Comparison of ENCODE assay signal across 8 cellular contexts in the genomic region with DNA sequence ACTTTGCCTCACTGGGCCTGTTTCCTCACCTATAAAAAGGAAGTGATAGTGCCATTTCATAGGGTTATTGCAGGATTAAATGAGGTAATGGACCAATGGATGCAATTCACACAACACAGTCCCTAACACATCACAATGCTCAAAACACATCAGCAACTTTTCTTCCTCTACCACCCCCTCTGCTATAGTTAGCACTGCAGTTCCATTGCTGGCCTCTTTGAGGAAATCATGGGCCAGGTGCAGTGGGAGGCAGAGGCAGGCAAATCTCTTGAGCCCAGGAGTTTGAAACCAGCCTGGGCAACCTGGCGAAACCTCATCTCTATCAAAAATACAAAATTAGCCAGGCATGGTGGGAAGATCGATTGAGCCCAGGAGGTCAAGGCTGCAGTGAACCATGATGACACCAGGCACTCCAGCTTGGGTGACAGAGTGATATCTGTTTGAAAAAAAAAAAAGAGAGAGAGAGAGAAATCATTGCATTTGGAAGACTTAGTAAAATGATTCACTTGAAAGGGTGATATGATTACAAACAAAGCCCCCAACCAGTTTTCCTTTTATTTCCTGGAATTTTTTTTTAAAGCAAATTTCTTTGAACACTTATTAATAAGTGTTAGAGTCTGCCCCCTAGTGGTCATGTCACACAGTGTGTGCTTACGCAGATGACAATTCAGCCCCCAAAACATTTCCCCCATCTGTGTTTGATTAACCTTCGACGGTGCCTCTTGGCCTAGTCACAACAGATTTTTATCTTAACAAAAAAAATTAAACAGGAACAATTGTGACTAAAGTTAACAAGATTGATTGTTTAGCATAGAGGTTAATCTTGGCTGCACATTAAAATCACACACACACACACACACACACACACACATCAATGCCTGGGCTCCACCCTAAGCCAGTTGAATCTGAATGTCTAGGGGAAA.
DNase-seq lines count a peak whose midpoint lies in the region; ATAC-seq, FAIRE-seq and TF ChIP-seq lines count a peak whose summit lies in the region.

No MANE protein-coding gene starts in this region.

- H3K79me2 ChIP-seq in astrocyte (ENCODE audit: insufficient read depth, low read length) = no peaks in the 10 kb centered on the region

- H2AFZ ChIP-seq in astrocyte (ENCODE audit: low read depth, low read length) = no peak overlapping the region

- no peaks in the 10 kb centered on the region for H3K4me1 ChIP-seq in astrocyte (ENCODE audit: insufficient read depth, low read length)

- no peak overlapping the region for H3K4me3 ChIP-seq in astrocyte (ENCODE audit: insufficient read depth, low read depth, low read length)

- peak; percentile 56 for ATAC-seq in HG02870 (IDR thresholded peaks at IDR 0.05; ENCODE audit: unreplicated experiment)
- no peak for ATAC-seq in HG03571 (IDR thresholded peaks at IDR 0.05; ENCODE audit: unreplicated experiment)

- H3K27ac ChIP-seq in astrocyte (ENCODE audit: low read depth, low read length) = no peak overlapping the region

- H3K9ac ChIP-seq in astrocyte (ENCODE audit: low read length) = no peak overlapping the region

- DNase-seq in activated T-cell treated with anti-CD3 and anti-CD28 coated beads for 24 hours (ENCODE audit: low read depth) (peak; percentile 5), NCI-H748 (lab: John Stamatoyannopoulos, UW; ENCODE audit: unreplicated experiment) (peak; percentile 32), astrocyte (ENCODE audit: low read depth) (peak; percentile 23), iPS-NIHi11 (ENCODE audit: low spot score) (peak; percentile 52)
- no peak for DNase-seq in activated T-cell treated with anti-CD3 and anti-CD28 coated beads, Interleukin-2, amount 50 U/mL, for 24 hours
- peak in 2 of 3 donors; percentile 8 to 10 for DNase-seq in stimulated activated CD4-positive, alpha-beta T cell treated with anti-CD3 and anti-CD28 coated beads, TNF-alpha, amount 100 ng/mL, for 48 hours (ENCODE audit: low read depth in 3 of 3)

- no peaks in the 10 kb centered on the region for H3K9me3 Mint-ChIP-seq in activated T-cell treated with anti-CD3 and anti-CD28 coated beads, Interleukin-2, amount 50 U/mL, for 24 hours
- peaks cover 5% of the 10 kb centered on the region for H3K9me3 Mint-ChIP-seq in astrocyte (ENCODE audit: unreplicated experiment)

- no peak for FAIRE-seq in astrocyte (lab: Jason Lieb, UNC)

- H3K27me3 ChIP-seq in astrocyte (ENCODE audit: insufficient read depth, low read length) = peaks cover 3% of the 10 kb centered on the region

- no peaks in the 10 kb centered on the region for H3K36me3 Mint-ChIP-seq in activated T-cell treated with anti-CD3 and anti-CD28 coated beads, Interleukin-2, amount 50 U/mL, for 24 hours (ENCODE audit: low read depth)
- no peaks in the 10 kb centered on the region for H3K36me3 Mint-ChIP-seq in astrocyte (ENCODE audit: low read depth, unreplicated experiment)

- H3K9me3 ChIP-seq in astrocyte (ENCODE audit: insufficient read depth, low read depth, low read length) = no peaks in the 10 kb centered on the region

- no peak overlapping the region for H3K4me2 ChIP-seq in astrocyte (ENCODE audit: low read length)

- peaks cover 5% of the 10 kb centered on the region for H3K27me3 Mint-ChIP-seq in activated T-cell treated with anti-CD3 and anti-CD28 coated beads, Interleukin-2, amount 50 U/mL, for 24 hours
- H3K27me3 Mint-ChIP-seq in astrocyte (ENCODE audit: low read depth, unreplicated experiment) = peaks cover 17% of the 10 kb centered on the region

- no peaks in the 10 kb centered on the region for H3K4me1 Mint-ChIP-seq in activated T-cell treated with anti-CD3 and anti-CD28 coated beads, Interleukin-2, amount 50 U/mL, for 24 hours (ENCODE audit: low read depth)
- H3K4me1 Mint-ChIP-seq in astrocyte (ENCODE audit: low read depth, unreplicated experiment) = no peaks in the 10 kb centered on the region

- no peak overlapping the region for H3K27ac Mint-ChIP-seq in activated T-cell treated with anti-CD3 and anti-CD28 coated beads, Interleukin-2, amount 50 U/mL, for 24 hours
- no peak overlapping the region for H3K27ac Mint-ChIP-seq in astrocyte (ENCODE audit: unreplicated experiment)

- peak; percentile 72 for TF ChIP-seq CTCF in astrocyte (IDR thresholded peaks at IDR 0.05; ENCODE audit: insufficient read depth, low read depth, low read length)

- H3K4me3 Mint-ChIP-seq in activated T-cell treated with anti-CD3 and anti-CD28 coated beads, Interleukin-2, amount 50 U/mL, for 24 hours = no peak overlapping the region
- no peak overlapping the region for H3K4me3 Mint-ChIP-seq in astrocyte (ENCODE audit: unreplicated experiment)

- no peaks in the 10 kb centered on the region for H3K36me3 ChIP-seq in astrocyte (ENCODE audit: insufficient read depth, low read length)

- no peaks in the 10 kb centered on the region for H4K20me1 ChIP-seq in astrocyte (ENCODE audit: insufficient read depth, low read length)
